Comparison of ENCODE assay signal across 8 cellular contexts in genomic region chr14:106844608-106845285, GRCh38.
DNase-seq lines count a peak whose midpoint lies in the region; ATAC-seq, FAIRE-seq and TF ChIP-seq lines count a peak whose summit lies in the region.

No MANE protein-coding gene starts in this region.

- TF ChIP-seq CTCF in PC-9 (conservative IDR thresholded peaks at IDR 0.05) (no peak), keratinocyte (optimal IDR thresholded peaks at IDR 0.05 in 1 of 3, IDR thresholded peaks at IDR 0.05 in 1 of 3, conservative IDR thresholded peaks at IDR 0.05 in 1 of 3; ENCODE audit: extremely low read depth in 1 of 3, insufficient read depth in 2 of 3, low read length in 3 of 3) (no peak)

- dilution Hi-C loops in keratinocyte (cut with MboI; ENCODE audit: extremely low pct_ligation_motif_present, low sequenced_read_pairs) = no loop called here

- H3K9me2 ChIP-seq in PC-9 (ENCODE audit: insufficient read depth) = no peaks in the 10 kb centered on the region

- no peaks in the 10 kb centered on the region for H3K9me1 ChIP-seq in keratinocyte (ENCODE audit: control insufficient read depth, extremely low read depth, insufficient read depth, low read length)

- H3F3A ChIP-seq in PC-9 (ENCODE audit: insufficient read depth, low read depth) = no peaks in the 10 kb centered on the region

- BruUV-seq in PC-9 (replicated peaks; lab: Mats Ljungman, UMichigan) = no TSS peak

- CTCF ChIA-PET in PC-9 (lab: Charles Lee) = interaction anchor here (1.2 kb wide), 1 partner anchor 28 kb away, joined by 4 read pairs; no protein-coding TSS in a partner anchor

- no peaks in the 10 kb centered on the region for H3K79me2 ChIP-seq in PC-9 (ENCODE audit: low read depth)
- no peaks in the 10 kb centered on the region for H3K79me2 ChIP-seq in keratinocyte (ENCODE audit: control insufficient read depth, insufficient read depth, low read length)

- H3K4me3 ChIP-seq in PC-9 = peak overlapping the region; percentile 71
- H3K4me3 ChIP-seq in keratinocyte (ENCODE audit: control insufficient read depth in 2 of 3, extremely low read depth in 1 of 3, insufficient read depth in 2 of 3, low read depth in 1 of 3, low read length in 3 of 3) = peak overlapping the region; percentile 15 to 48 (median 46)

- H3K4me1 ChIP-seq in PC-9 (replicated peaks; ENCODE audit: insufficient read depth) = no peaks in the 10 kb centered on the region; the same call in 1 of the 2 replicates
- no peaks in the 10 kb centered on the region for H3K4me1 ChIP-seq in keratinocyte (ENCODE audit: control insufficient read depth, extremely low read depth, insufficient read depth, low read length)

- H4K20me1 ChIP-seq in PC-9 (ENCODE audit: insufficient read depth) (no peaks in the 10 kb centered on the region), keratinocyte (ENCODE audit: control insufficient read depth, extremely low read depth, insufficient read depth, low read length) (no peaks in the 10 kb centered on the region)

- intact Hi-C loops in PC-9 (cut with micrococcal nuclease; ENCODE audit: unreplicated experiment) = loop anchor here (1.0 kb wide), 1 partner anchor 28 kb away; no protein-coding TSS in a partner anchor

- no peak overlapping the region for H3K27ac ChIP-seq in PC-9
- peak overlapping the region; percentile 58 for H3K27ac ChIP-seq in keratinocyte (ENCODE audit: control insufficient read depth, insufficient read depth, low read length)

- peak; percentile 47; the same call in 1 of the 2 replicates for TF ChIP-seq POLR2A in GM12892 (IDR thresholded peaks at IDR 0.05; ENCODE audit: low read depth, low read length)

- DNase-seq in GM12892 (ENCODE audit: insufficient read length) (peak; percentile 52), PC-9 (peak in 1 of 2 experiments; percentile 43), keratinocyte (ENCODE audit: low read depth, low spot score) (no peak), NCI-H1694 (lab: John Stamatoyannopoulos, UW) (no peak), SHP77 (lab: John Stamatoyannopoulos, UW) (no peak)
- DNase-seq in activated T-helper 9 cell treated with anti-CD3 and anti-CD28 coated beads, Interleukin-2, amount 50 U/mL, for 16 hours (ENCODE audit: low read depth) = peak; percentile 42
- peak; percentile 49 to 61 for DNase-seq in stimulated activated CD4-positive, alpha-beta T cell treated with anti-CD3 and anti-CD28 coated beads, Interleukin-4, amount 100 ng/mL, for 4 hours

- H3K27me3 ChIP-seq in PC-9 (ENCODE audit: insufficient read depth, low read depth) (peaks cover 12% of the 10 kb centered on the region; the same call in 1 of the 2 replicates), keratinocyte (ENCODE audit: control insufficient read depth, extremely low read depth, insufficient read depth, low read length) (no peaks in the 10 kb centered on the region)

- peak; percentile 52 for ATAC-seq in HG02885 (IDR thresholded peaks at IDR 0.05; ENCODE audit: poor library complexity, unreplicated experiment)

- H3K36me3 ChIP-seq in PC-9 (ENCODE audit: low read depth) (no peaks in the 10 kb centered on the region), keratinocyte (ENCODE audit: control insufficient read depth in 2 of 2, extremely low read depth in 1 of 2, insufficient read depth in 2 of 2, low read length in 2 of 2) (no peaks in the 10 kb centered on the region)

- H2AFZ ChIP-seq in PC-9 (peak overlapping the region; percentile 92), keratinocyte (ENCODE audit: control insufficient read depth, low read length) (no peak overlapping the region)

- peak overlapping the region; percentile 62 for H3K9ac ChIP-seq in keratinocyte (ENCODE audit: control insufficient read depth, extremely low read depth, insufficient read depth, low read length)

- FAIRE-seq in GM12892 (lab: Jason Lieb, UNC) (no peak), keratinocyte (lab: Jason Lieb, UNC) (no peak)

- H3K4me2 ChIP-seq in PC-9 (peak overlapping the region; percentile 94), keratinocyte (ENCODE audit: control insufficient read depth, extremely low read depth, insufficient read depth, low read depth, low read length) (peak overlapping the region; percentile 64)

- H3K9me3 ChIP-seq in PC-9 (ENCODE audit: insufficient read depth, low read depth) (no peaks in the 10 kb centered on the region), keratinocyte (ENCODE audit: control insufficient read depth, low read depth, low read length) (no peaks in the 10 kb centered on the region)

- POLR2A ChIA-PET in PC-9 (lab: Charles Lee; ENCODE audit: unreplicated experiment) = no interaction called here

Comparison
In these comparisons a context has a peak if more than half of its experiments do, and no peak if none do; other contexts are left out.
1. DNase-seq: peak in GM12892 (single experiment), activated T-helper 9 cell treated with anti-CD3 and anti-CD28 coated beads, Interleukin-2, amount 50 U/mL, for 16 hours (single experiment) and stimulated activated CD4-positive, alpha-beta T cell treated with anti-CD3 and anti-CD28 coated beads, Interleukin-4, amount 100 ng/mL, for 4 hours (2 of 2); none in keratinocyte (single experiment), NCI-H1694 (single experiment) and SHP77 (0 of 2).